8 cellular contexts compared by ENCODE assay signal in genomic region chr12:64759035-64759894, GRCh38. TPM values are rescaled to one million over a fixed set of nuclear protein-coding genes. Genes with fewer than 3 reads are reported as not detected.
DNase-seq lines count a peak whose midpoint lies in the region; ATAC-seq and TF ChIP-seq lines count a peak whose summit lies in the region.

TSS of gene GNS (minus strand) at chr12:64759406. CDS start at chr12:64759276, 130 bp downstream.

- CTCF ChIA-PET in T-cell (lab: Charles Lee): interaction anchor here (0.5 to 1.7 kb wide), 4 partner anchors 11 to 210 kb away, joined by 3 to 5 read pairs (median 5); no protein-coding TSS in a partner anchor

- peak within 1 kb of the TSS; percentile 86 to 95 for H3K27ac Mint-ChIP-seq in T-cell

- DNase-seq in GM12865 (ENCODE audit: low read depth): peak; percentile 97
- DNase-seq in NCI-H1436 treated with DMSO at 0.1 percent for 48 hours (lab: John Stamatoyannopoulos, UW): peak; percentile 46
- DNase-seq in T-cell: peak; percentile 69 to 96 (median 84)
- DNase-seq in adrenal gland: peak; percentile 96 to 98 (median 97)
- DNase-seq in heart left ventricle: peak; percentile 97 to 99 (median 97)
- DNase-seq in posterior cingulate gyrus: peak; percentile 92 to 99 (median 97)
- DNase-seq in upper lobe of left lung: peak; percentile 97 to 100

- WGBS in adrenal gland, 4 donors: 0 to 1% (median 0%) methylated on average over 56 to 67 of the region's 67 CpGs
- WGBS in heart left ventricle, 4 donors: 0 to 1% (median 0%) methylated on average over 60 to 67 of the region's 67 CpGs
- 1% methylated on average over 42 to 65 of the region's 67 CpGs for WGBS in upper lobe of left lung, 2 donors

- POLR2A ChIA-PET in T-cell (lab: Charles Lee): interaction anchor here in 1 of 2 donors (0.5 to 0.6 kb wide), 2 partner anchors 28 to 1543 kb away, joined by 3 read pairs; partner anchors contain the start of gene HELB

- no peaks in the 10 kb centered on the region for H3K27me3 Mint-ChIP-seq in T-cell

- TF ChIP-seq POLR2A in adrenal gland (IDR thresholded peaks at IDR 0.05): peak in 1 of 2 donors; percentile 84
- peak in 1 of 2 donors; percentile 70 for TF ChIP-seq POLR2A in heart left ventricle (IDR thresholded peaks at IDR 0.05)
- peak in 3 of 4 donors; percentile 43 to 80 (median 75) for TF ChIP-seq POLR2A in upper lobe of left lung (IDR thresholded peaks at IDR 0.05)

- H3K27me3 ChIP-seq in adrenal gland: no peaks in the 10 kb centered on the region
- H3K27me3 ChIP-seq in heart left ventricle: no peaks in the 10 kb centered on the region
- H3K27me3 ChIP-seq in upper lobe of left lung: no peaks in the 10 kb centered on the region

- ATAC-seq in HG02798 (IDR thresholded peaks at IDR 0.05; ENCODE audit: poor library complexity, unreplicated experiment) (peak; percentile 84), T-cell (replicated peaks in 1 of 4) (peak; percentile 92 to 95 (median 93)), heart left ventricle (peak; percentile 97 to 99 (median 98)), upper lobe of left lung (ENCODE audit: low FRiP score in 2 of 2) (peak; percentile 98 to 99)

- H3K9me3 Mint-ChIP-seq in T-cell: no peaks in the 10 kb centered on the region

- intact Hi-C loops in adrenal gland (cut with DNase I) (no loop called here), heart left ventricle (cut with DNase I) (no loop called here), posterior cingulate gyrus (cut with DNase I) (no loop called here)

- H3K27ac ChIP-seq in adrenal gland (peak within 1 kb of the TSS; percentile 65 to 97 (median 94)), heart left ventricle (peak within 1 kb of the TSS; percentile 50 to 95 (median 89)), upper lobe of left lung (peak within 1 kb of the TSS; percentile 78 to 97 (median 88))

- H3K9me3 ChIP-seq in adrenal gland (replicated peaks in 1 of 3) (no peaks in the 10 kb centered on the region), heart left ventricle (no peaks in the 10 kb centered on the region), upper lobe of left lung (no peaks in the 10 kb centered on the region)

- TF ChIP-seq CTCF in GM12865 (IDR thresholded peaks at IDR 0.05; ENCODE audit: insufficient read depth, low read depth, low read length, missing control alignments): no peak
- TF ChIP-seq CTCF in adrenal gland (IDR thresholded peaks at IDR 0.05): no peak
- peak in 1 of 12 donors; percentile 6 for TF ChIP-seq CTCF in heart left ventricle (IDR thresholded peaks at IDR 0.05)
- TF ChIP-seq CTCF in upper lobe of left lung (IDR thresholded peaks at IDR 0.05): peak in 3 of 6 experiments; percentile 6 to 25 (median 16)

- H3K36me3 Mint-ChIP-seq in T-cell: peaks cover 7% of the 10 kb centered on the region

- H3K36me3 ChIP-seq in adrenal gland (replicated peaks in 1 of 2): no peaks in the 10 kb centered on the region
- H3K36me3 ChIP-seq in heart left ventricle: peaks cover 0 to 5% (median 0%) of the 10 kb centered on the region in 9 donors
- H3K36me3 ChIP-seq in upper lobe of left lung: no peaks in the 10 kb centered on the region

- peak within 1 kb of the TSS; percentile 90 to 94 (median 91) for H3K4me3 Mint-ChIP-seq in T-cell

- H3K4me3 ChIP-seq in GM12865 (ENCODE audit: low read depth, low read length) (peak within 1 kb of the TSS; percentile 85), adrenal gland (peak within 1 kb of the TSS; percentile 78 to 95 (median 82)), heart left ventricle (peak within 1 kb of the TSS; percentile 68 to 99 (median 92)), upper lobe of left lung (peak within 1 kb of the TSS; percentile 71 to 97 (median 86))

- peak in 1 of 4 donors; percentile 2 for TF ChIP-seq EP300 in upper lobe of left lung (IDR thresholded peaks at IDR 0.05)

- H3K4me1 ChIP-seq in adrenal gland (replicated peaks in 1 of 2) (peaks cover 15 to 38% of the 10 kb centered on the region in 2 donors), heart left ventricle (peaks cover 0 to 58% (median 20%) of the 10 kb centered on the region in 12 donors), upper lobe of left lung (peaks cover 17 to 40% (median 30%) of the 10 kb centered on the region in 4 donors)

- peaks cover 36 to 50% (median 42%) of the 10 kb centered on the region in 3 donors for H3K4me1 Mint-ChIP-seq in T-cell

RNA-seq across cellular contexts. Expression of gene GNS, which starts in this region (rescaled TPM):
- total RNA-seq in T-cell (10 to 100 TPM; 22.9 to 29.4 (median 25.5) TPM), adrenal gland (100 to 1,000 TPM; 388 to 647 (median 567) TPM), heart left ventricle (100 to 1,000 TPM in 8 of 9 donors, 10 to 100 TPM in 1; 82.7 to 246 (median 116) TPM), upper lobe of left lung (100 to 1,000 TPM in 4 of 6 donors, 10 to 100 TPM in 2; 43.0 to 201 (median 135) TPM)
- polyA plus RNA-seq in adrenal gland (100 to 1,000 TPM in 1 of 3 donors, 10 to 100 TPM in 2; 44.3 to 591 (median 62.6) TPM), heart left ventricle (10 to 100 TPM; 22.0 to 82.9 TPM)

Comparison
In these comparisons a context has a peak if more than half of its experiments do, and no peak if none do; other contexts are left out.
1. Peak in every context shown above with its lines: DNase-seq, ATAC-seq, H3K4me3 ChIP-seq and H3K27ac ChIP-seq.
2. DNase-seq: peak in every context shown above with its lines; median percentile 98 in upper lobe of left lung; 97 in GM12865; 97 in adrenal gland; 97 in heart left ventricle; 97 in posterior cingulate gyrus; 84 in T-cell; 46 in NCI-H1436 treated with DMSO at 0.1 percent for 48 hours.